14 cellular contexts compared by ENCODE assay signal in genomic region chr4:124449881-124450280, GRCh38.
DNase-seq lines count a peak whose midpoint lies in the region; ATAC-seq and TF ChIP-seq lines count a peak whose summit lies in the region.
"Had no signal": no experiment of that assay in that cellular context is flagged by ENCODE, and none has a peak within 500 bp of the region (broad histone marks: within the 10 kb centered on the region; RNA-seq: fewer than 3 reads in every experiment).

No MANE protein-coding gene starts in this region.

- H3K79me2 ChIP-seq in ACC112 (ENCODE audit: control insufficient read depth, insufficient read depth, low read length, unreplicated experiment): no peaks in the 10 kb centered on the region

- ATAC-seq in RWPE2 (ENCODE audit: low read depth) (no peak), HG03565 (IDR thresholded peaks at IDR 0.05; ENCODE audit: unreplicated experiment) (no peak)
- ATAC-seq: CD8-positive, alpha-beta T cell; HCT116 had no signal

- TF ChIP-seq CTCF in RWPE2 (IDR thresholded peaks at IDR 0.05; ENCODE audit: poor library complexity, severe bottlenecking): no peak

- H3K36me3 ChIP-seq in ACC112 (ENCODE audit: insufficient read depth, low read length): no peaks in the 10 kb centered on the region
- H3K36me3 ChIP-seq in RWPE2 (ENCODE audit: low read depth): no peaks in the 10 kb centered on the region

- H3K4me3 ChIP-seq in ACC112 (ENCODE audit: low read depth, low read length) (no peak overlapping the region), RWPE2 (ENCODE audit: severe bottlenecking) (no peak overlapping the region)

- no peak overlapping the region for H2AFZ ChIP-seq in ACC112 (ENCODE audit: low read length, unreplicated experiment)

- H3K27ac ChIP-seq in ACC112 (ENCODE audit: low read depth, low read length) (peak overlapping the region; percentile 58), RWPE2 (ENCODE audit: poor library complexity, severe bottlenecking) (peak overlapping the region; percentile 34)
- H3K27ac ChIP-seq: KMS-11 had no signal

- no peaks in the 10 kb centered on the region for H3K27me3 ChIP-seq in ACC112 (ENCODE audit: insufficient read depth, low read length)
- no peaks in the 10 kb centered on the region for H3K27me3 ChIP-seq in RWPE2 (ENCODE audit: insufficient read depth, poor library complexity, severe bottlenecking)

- peak; percentile 15 for DNase-seq in GM03348 (ENCODE audit: low spot score)
- no peak for DNase-seq in RWPE2 (ENCODE audit: low spot score)
- DNase-seq in fibroblast of peridontal ligament (ENCODE audit: extremely low read depth): peak; percentile 52
- no peak for DNase-seq in NCI-H146 (lab: John Stamatoyannopoulos, UW)
- DNase-seq in activated gamma-delta T cell treated with Interleukin-2 at 50 U/mL for 16 hours: no peak
- DNase-seq: CD8-positive, alpha-beta T cell; COR-L47; DMS153; DMS79 treated with DMSO at 0.1 percent for 48 hours; GDM1 had no signal

- H3K4me1 ChIP-seq in ACC112 (ENCODE audit: control insufficient read depth, insufficient read depth, low read length, unreplicated experiment): peaks cover 14% of the 10 kb centered on the region
- no peaks in the 10 kb centered on the region for H3K4me1 ChIP-seq in RWPE2 (ENCODE audit: insufficient read depth, poor library complexity, severe bottlenecking)

- no peaks in the 10 kb centered on the region for H3K9me3 ChIP-seq in RWPE2 (ENCODE audit: severe bottlenecking)

Comparison
In these comparisons a context has a peak if more than half of its experiments do, and no peak if none do; other contexts are left out.
1. DNase-seq: peak in GM03348 (single experiment) and fibroblast of peridontal ligament (single experiment); none in RWPE2 (single experiment), NCI-H146 (single experiment) and activated gamma-delta T cell treated with Interleukin-2 at 50 U/mL for 16 hours (single experiment).